Comparison of ENCODE assay signal across 1 cellular context in the genomic region with DNA sequence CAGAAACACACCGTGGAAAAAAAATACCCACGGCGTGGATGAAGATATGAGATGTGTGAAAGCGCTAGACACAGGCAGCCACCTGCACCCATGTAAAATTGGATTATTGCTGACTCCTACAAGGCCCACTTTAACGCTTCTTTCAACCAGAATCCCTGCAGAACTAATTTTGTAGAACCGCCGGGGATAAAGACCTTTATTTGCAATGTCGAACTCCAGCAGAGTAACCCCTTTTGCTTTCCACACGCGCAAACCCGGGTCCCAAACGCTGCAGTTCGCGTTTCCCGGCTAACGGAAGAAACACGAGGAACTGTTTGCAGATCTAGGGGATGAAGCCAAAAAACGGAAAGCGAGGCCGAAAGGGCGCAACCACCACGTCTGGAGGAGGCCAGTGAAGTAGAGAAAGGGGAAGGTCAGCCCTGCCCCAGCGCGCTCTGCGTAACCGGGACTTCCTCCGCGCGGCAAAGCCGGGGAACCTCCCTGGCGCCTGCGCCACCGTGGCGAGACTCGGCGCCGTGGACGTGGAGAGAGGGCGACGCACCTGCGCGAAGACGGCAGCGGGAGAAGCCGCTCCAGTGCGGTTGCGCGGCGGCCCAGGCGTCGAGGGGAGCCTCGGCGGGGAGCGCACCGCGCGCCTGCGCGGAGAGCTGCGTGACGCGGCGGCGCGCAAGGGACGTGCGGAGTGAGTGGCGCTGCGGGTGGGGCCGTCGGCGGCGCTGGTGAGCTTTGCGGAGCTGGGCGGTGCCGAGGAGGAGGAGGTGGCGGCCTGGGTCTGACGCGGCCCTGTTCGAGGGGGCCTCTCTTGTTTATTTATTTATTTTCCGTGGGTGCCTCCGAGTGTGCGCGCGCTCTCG.
A peak's percentile ranks its signal among the peaks of the same experiment; 100 is the strongest.
TF ChIP-seq lines count a peak whose summit lies in the region.

A gene (plus strand): TSS at position 729 of the 854 bp plus-strand sequence. CDS start 295 bp downstream, outside the sequence.

TF ChIP-seq in HepG2, 621 proteins besides CTCF, POLR2A, EP300 and RAD21 (continued from another document and continues in another):
- TF ChIP-seq, protein P1, sequence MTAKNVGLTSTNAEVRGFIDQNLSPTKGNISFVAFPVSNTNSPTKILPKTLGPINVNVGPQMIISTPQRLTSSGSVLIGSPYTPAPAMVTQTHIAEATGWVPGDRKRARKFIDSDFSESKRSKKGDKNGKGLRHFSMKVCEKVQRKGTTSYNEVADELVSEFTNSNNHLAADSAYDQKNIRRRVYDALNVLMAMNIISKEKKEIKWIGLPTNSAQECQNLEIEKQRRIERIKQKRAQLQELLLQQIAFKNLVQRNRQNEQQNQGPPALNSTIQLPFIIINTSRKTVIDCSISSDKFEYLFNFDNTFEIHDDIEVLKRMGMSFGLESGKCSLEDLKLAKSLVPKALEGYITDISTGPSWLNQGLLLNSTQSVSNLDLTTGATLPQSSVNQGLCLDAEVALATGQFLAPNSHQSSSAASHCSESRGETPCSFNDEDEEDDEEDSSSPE (CRISPR knock-in tag; IDR thresholded peaks at IDR 0.05), result peak; percentile 93
- no peak for TF ChIP-seq TEAD2 (CRISPR knock-in tag; IDR thresholded peaks at IDR 0.05)
- TF ChIP-seq, protein P2, sequence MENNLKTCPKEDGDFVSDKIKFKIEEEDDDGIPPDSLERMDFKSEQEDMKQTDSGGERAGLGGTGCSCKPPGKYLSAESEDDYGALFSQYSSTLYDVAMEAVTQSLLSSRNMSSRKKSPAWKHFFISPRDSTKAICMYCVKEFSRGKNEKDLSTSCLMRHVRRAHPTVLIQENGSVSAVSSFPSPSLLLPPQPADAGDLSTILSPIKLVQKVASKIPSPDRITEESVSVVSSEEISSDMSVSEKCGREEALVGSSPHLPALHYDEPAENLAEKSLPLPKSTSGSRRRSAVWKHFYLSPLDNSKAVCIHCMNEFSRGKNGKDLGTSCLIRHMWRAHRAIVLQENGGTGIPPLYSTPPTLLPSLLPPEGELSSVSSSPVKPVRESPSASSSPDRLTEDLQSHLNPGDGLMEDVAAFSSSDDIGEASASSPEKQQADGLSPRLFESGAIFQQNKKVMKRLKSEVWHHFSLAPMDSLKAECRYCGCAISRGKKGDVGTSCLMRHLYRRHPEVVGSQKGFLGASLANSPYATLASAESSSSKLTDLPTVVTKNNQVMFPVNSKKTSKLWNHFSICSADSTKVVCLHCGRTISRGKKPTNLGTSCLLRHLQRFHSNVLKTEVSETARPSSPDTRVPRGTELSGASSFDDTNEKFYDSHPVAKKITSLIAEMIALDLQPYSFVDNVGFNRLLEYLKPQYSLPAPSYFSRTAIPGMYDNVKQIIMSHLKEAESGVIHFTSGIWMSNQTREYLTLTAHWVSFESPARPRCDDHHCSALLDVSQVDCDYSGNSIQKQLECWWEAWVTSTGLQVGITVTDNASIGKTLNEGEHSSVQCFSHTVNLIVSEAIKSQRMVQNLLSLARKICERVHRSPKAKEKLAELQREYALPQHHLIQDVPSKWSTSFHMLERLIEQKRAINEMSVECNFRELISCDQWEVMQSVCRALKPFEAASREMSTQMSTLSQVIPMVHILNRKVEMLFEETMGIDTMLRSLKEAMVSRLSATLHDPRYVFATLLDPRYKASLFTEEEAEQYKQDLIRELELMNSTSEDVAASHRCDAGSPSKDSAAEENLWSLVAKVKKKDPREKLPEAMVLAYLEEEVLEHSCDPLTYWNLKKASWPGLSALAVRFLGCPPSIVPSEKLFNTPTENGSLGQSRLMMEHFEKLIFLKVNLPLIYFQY (CRISPR knock-in tag; IDR thresholded peaks at IDR 0.05; ENCODE audit: borderline replicate concordance), result peak; percentile 72; the same call in 1 of the 2 replicates
- TF ChIP-seq ZNF335 (CRISPR knock-in tag; IDR thresholded peaks at IDR 0.05), result peak; percentile 36
- 0 out of 2 replicates have a peak, but pooled peaks have one; percentile 45 for TF ChIP-seq ZNF557 (CRISPR knock-in tag; IDR thresholded peaks at IDR 0.05)
- peak; percentile 94; the same call in 1 of the 2 replicates for TF ChIP-seq ZNF839 (CRISPR knock-in tag; IDR thresholded peaks at IDR 0.05; ENCODE audit: borderline replicate concordance)
- TF ChIP-seq GZF1 (CRISPR knock-in tag; IDR thresholded peaks at IDR 0.05), result no peak
- TF ChIP-seq ZNF232 (CRISPR knock-in tag; IDR thresholded peaks at IDR 0.05; ENCODE audit: borderline replicate concordance), result peak; percentile 91; the same call in 1 of the 2 replicates
- TF ChIP-seq SSRP1 (CRISPR knock-in tag; IDR thresholded peaks at IDR 0.05), result no peak
- TF ChIP-seq TAF1 (CRISPR knock-in tag; IDR thresholded peaks at IDR 0.05), result peak; percentile 71
- TF ChIP-seq, protein P3, sequence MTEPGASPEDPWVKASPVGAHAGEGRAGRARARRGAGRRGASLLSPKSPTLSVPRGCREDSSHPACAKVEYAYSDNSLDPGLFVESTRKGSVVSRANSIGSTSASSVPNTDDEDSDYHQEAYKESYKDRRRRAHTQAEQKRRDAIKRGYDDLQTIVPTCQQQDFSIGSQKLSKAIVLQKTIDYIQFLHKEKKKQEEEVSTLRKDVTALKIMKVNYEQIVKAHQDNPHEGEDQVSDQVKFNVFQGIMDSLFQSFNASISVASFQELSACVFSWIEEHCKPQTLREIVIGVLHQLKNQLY (CRISPR knock-in tag; IDR thresholded peaks at IDR 0.05), result peak; percentile 55; the same call in 1 of the 2 replicates
- TF ChIP-seq, protein P4, sequence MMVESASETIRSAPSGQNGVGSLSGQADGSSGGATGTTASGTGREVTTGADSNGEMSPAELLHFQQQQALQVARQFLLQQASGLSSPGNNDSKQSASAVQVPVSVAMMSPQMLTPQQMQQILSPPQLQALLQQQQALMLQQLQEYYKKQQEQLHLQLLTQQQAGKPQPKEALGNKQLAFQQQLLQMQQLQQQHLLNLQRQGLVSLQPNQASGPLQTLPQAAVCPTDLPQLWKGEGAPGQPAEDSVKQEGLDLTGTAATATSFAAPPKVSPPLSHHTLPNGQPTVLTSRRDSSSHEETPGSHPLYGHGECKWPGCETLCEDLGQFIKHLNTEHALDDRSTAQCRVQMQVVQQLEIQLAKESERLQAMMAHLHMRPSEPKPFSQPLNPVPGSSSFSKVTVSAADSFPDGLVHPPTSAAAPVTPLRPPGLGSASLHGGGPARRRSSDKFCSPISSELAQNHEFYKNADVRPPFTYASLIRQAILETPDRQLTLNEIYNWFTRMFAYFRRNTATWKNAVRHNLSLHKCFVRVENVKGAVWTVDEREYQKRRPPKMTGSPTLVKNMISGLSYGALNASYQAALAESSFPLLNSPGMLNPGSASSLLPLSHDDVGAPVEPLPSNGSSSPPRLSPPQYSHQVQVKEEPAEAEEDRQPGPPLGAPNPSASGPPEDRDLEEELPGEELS (CRISPR knock-in tag; IDR thresholded peaks at IDR 0.05), result peak; percentile 81
- peak; percentile 75 for TF ChIP-seq EED (CRISPR knock-in tag; IDR thresholded peaks at IDR 0.05)
- TF ChIP-seq, protein P5, sequence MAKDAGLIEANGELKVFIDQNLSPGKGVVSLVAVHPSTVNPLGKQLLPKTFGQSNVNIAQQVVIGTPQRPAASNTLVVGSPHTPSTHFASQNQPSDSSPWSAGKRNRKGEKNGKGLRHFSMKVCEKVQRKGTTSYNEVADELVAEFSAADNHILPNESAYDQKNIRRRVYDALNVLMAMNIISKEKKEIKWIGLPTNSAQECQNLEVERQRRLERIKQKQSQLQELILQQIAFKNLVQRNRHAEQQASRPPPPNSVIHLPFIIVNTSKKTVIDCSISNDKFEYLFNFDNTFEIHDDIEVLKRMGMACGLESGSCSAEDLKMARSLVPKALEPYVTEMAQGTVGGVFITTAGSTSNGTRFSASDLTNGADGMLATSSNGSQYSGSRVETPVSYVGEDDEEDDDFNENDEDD (CRISPR knock-in tag; IDR thresholded peaks at IDR 0.05; ENCODE audit: borderline replicate concordance), result peak; percentile 96
- TF ChIP-seq, protein P6, sequence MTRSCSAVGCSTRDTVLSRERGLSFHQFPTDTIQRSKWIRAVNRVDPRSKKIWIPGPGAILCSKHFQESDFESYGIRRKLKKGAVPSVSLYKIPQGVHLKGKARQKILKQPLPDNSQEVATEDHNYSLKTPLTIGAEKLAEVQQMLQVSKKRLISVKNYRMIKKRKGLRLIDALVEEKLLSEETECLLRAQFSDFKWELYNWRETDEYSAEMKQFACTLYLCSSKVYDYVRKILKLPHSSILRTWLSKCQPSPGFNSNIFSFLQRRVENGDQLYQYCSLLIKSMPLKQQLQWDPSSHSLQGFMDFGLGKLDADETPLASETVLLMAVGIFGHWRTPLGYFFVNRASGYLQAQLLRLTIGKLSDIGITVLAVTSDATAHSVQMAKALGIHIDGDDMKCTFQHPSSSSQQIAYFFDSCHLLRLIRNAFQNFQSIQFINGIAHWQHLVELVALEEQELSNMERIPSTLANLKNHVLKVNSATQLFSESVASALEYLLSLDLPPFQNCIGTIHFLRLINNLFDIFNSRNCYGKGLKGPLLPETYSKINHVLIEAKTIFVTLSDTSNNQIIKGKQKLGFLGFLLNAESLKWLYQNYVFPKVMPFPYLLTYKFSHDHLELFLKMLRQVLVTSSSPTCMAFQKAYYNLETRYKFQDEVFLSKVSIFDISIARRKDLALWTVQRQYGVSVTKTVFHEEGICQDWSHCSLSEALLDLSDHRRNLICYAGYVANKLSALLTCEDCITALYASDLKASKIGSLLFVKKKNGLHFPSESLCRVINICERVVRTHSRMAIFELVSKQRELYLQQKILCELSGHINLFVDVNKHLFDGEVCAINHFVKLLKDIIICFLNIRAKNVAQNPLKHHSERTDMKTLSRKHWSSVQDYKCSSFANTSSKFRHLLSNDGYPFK (CRISPR knock-in tag; IDR thresholded peaks at IDR 0.05; ENCODE audit: borderline replicate concordance), result peak; percentile 51; the same call in 1 of the 2 replicates
- TF ChIP-seq ZNF572 (CRISPR knock-in tag; IDR thresholded peaks at IDR 0.05), result peak; percentile 95
- TF ChIP-seq, protein P7, sequence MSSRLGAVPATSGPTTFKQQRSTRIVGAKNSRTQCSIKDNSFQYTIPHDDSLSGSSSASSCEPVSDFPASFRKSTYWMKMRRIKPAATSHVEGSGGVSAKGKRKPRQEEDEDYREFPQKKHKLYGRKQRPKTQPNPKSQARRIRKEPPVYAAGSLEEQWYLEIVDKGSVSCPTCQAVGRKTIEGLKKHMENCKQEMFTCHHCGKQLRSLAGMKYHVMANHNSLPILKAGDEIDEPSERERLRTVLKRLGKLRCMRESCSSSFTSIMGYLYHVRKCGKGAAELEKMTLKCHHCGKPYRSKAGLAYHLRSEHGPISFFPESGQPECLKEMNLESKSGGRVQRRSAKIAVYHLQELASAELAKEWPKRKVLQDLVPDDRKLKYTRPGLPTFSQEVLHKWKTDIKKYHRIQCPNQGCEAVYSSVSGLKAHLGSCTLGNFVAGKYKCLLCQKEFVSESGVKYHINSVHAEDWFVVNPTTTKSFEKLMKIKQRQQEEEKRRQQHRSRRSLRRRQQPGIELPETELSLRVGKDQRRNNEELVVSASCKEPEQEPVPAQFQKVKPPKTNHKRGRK (CRISPR knock-in tag; IDR thresholded peaks at IDR 0.05), result peak; percentile 80; the same call in 1 of the 2 replicates
- no peak for TF ChIP-seq KAT2B (IDR thresholded peaks at IDR 0.05; ENCODE audit: borderline replicate concordance, low read depth, low read length)
- TF ChIP-seq MED8 (CRISPR knock-in tag; IDR thresholded peaks at IDR 0.05; ENCODE audit: insufficient replicate concordance), result no peak
- TF ChIP-seq, protein P8, sequence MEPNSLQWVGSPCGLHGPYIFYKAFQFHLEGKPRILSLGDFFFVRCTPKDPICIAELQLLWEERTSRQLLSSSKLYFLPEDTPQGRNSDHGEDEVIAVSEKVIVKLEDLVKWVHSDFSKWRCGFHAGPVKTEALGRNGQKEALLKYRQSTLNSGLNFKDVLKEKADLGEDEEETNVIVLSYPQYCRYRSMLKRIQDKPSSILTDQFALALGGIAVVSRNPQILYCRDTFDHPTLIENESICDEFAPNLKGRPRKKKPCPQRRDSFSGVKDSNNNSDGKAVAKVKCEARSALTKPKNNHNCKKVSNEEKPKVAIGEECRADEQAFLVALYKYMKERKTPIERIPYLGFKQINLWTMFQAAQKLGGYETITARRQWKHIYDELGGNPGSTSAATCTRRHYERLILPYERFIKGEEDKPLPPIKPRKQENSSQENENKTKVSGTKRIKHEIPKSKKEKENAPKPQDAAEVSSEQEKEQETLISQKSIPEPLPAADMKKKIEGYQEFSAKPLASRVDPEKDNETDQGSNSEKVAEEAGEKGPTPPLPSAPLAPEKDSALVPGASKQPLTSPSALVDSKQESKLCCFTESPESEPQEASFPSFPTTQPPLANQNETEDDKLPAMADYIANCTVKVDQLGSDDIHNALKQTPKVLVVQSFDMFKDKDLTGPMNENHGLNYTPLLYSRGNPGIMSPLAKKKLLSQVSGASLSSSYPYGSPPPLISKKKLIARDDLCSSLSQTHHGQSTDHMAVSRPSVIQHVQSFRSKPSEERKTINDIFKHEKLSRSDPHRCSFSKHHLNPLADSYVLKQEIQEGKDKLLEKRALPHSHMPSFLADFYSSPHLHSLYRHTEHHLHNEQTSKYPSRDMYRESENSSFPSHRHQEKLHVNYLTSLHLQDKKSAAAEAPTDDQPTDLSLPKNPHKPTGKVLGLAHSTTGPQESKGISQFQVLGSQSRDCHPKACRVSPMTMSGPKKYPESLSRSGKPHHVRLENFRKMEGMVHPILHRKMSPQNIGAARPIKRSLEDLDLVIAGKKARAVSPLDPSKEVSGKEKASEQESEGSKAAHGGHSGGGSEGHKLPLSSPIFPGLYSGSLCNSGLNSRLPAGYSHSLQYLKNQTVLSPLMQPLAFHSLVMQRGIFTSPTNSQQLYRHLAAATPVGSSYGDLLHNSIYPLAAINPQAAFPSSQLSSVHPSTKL (CRISPR knock-in tag; IDR thresholded peaks at IDR 0.05), result peak; percentile 73
- peak; percentile 91 for TF ChIP-seq SALL2 (CRISPR knock-in tag; IDR thresholded peaks at IDR 0.05)
- no peak for TF ChIP-seq AGO1 (IDR thresholded peaks at IDR 0.05; ENCODE audit: low read depth, low read length, poor library complexity, severe bottlenecking)
- TF ChIP-seq MYC (CRISPR knock-in tag; IDR thresholded peaks at IDR 0.05; ENCODE audit: borderline replicate concordance), result peak; percentile 77
- peak; percentile 66 for TF ChIP-seq HMG20A (CRISPR knock-in tag; IDR thresholded peaks at IDR 0.05; ENCODE audit: borderline replicate concordance)
- no peak for TF ChIP-seq ZNF781 (CRISPR knock-in tag; IDR thresholded peaks at IDR 0.05; ENCODE audit: borderline replicate concordance, not compliant biosample characterization)
- peak; percentile 49; the same call in 1 of the 2 replicates for TF ChIP-seq RFX5 (IDR thresholded peaks at IDR 0.05; ENCODE audit: low read depth, low read length)
- no peak for TF ChIP-seq SIX1 (CRISPR knock-in tag; IDR thresholded peaks at IDR 0.05; ENCODE audit: borderline replicate concordance)
- TF ChIP-seq, protein P9, sequence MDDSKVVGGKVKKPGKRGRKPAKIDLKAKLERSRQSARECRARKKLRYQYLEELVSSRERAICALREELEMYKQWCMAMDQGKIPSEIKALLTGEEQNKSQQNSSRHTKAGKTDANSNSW (CRISPR knock-in tag; IDR thresholded peaks at IDR 0.05; ENCODE audit: borderline replicate concordance), result peak; percentile 92; the same call in 1 of the 2 replicates
- TF ChIP-seq THAP11 (CRISPR knock-in tag; IDR thresholded peaks at IDR 0.05), result peak; percentile 86
- TF ChIP-seq PLRG1 (conservative IDR thresholded peaks at IDR 0.05), result no peak
- TF ChIP-seq ZSCAN12 (CRISPR knock-in tag; IDR thresholded peaks at IDR 0.05), result peak; percentile 42; the same call in 1 of the 2 replicates
- TF ChIP-seq ZNF136 (CRISPR knock-in tag; IDR thresholded peaks at IDR 0.05; ENCODE audit: low read depth), result peak; percentile 56; the same call in 1 of the 2 replicates
- TF ChIP-seq ZNF510 (CRISPR knock-in tag; IDR thresholded peaks at IDR 0.05; ENCODE audit: low read depth), result no peak
